24 cellular contexts compared by ENCODE assay signal in the genomic region with DNA sequence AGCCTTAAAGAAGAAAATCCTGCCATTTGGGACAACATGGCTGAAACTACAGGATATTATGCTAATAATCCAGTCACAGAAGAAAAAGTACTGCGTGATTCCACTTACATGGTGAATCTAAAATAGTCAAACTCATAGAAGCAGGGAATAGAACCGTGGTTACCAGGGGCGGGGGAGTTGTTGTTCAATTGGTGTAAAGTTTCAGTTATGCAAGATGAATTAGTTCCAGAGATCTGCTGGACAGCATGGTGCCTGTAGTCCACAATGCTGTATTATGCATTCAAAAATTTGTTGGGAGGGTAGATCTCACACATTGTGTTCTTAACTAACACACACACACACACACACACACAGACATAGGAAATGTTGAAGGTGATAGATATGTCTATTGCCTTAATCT.
"Had no signal": no experiment of that assay in that cellular context is flagged by ENCODE, and none has a peak within 500 bp of the region (broad histone marks: within the 10 kb centered on the region; RNA-seq: fewer than 3 reads in every experiment).

No MANE protein-coding gene starts in this region.

- H3K36me3 ChIP-seq: stomach, suprapubic skin, thoracic aorta, thyroid gland, tibial artery, tibial nerve, transverse colon, upper lobe of left lung, upper lobe of right lung, uterus, vagina had no signal

- H3K4me3 ChIP-seq: stomach, suprapubic skin, testis, thoracic aorta, thyroid gland, tibial artery, tibial nerve, transverse colon, upper lobe of left lung, upper lobe of right lung, uterus, vagina had no signal

- H3K27ac ChIP-seq: stomach, suprapubic skin, testis, thoracic aorta, thyroid gland, tibial artery, tibial nerve, transverse colon, upper lobe of left lung, upper lobe of right lung, uterus, vagina had no signal

- H3K4me1 ChIP-seq: stomach, suprapubic skin, testis, thyroid gland, tibial artery, tibial nerve, transverse colon, upper lobe of left lung, upper lobe of right lung, uterus, vagina had no signal

- H3K9me3 ChIP-seq: stomach, suprapubic skin, testis, thoracic aorta, thyroid gland, tibial artery, tibial nerve, transverse colon, upper lobe of left lung, upper lobe of right lung, uterus, vagina had no signal

- H3K27me3 ChIP-seq: stomach, suprapubic skin, testis, thyroid gland, tibial artery, tibial nerve, transverse colon, upper lobe of left lung, upper lobe of right lung, uterus, vagina had no signal

- DNase-seq: stimulated activated CD4-positive, alpha-beta T cell treated with anti-CD3 and anti-CD28 coated beads, Interleukin-2, amount 100 ng/mL, for 48 hours; stimulated activated CD4-positive, alpha-beta T cell treated with anti-CD3 and anti-CD28 coated beads, Interleukin-4, amount 100 ng/mL, for 1 hour; stimulated activated CD4-positive, alpha-beta T cell treated with anti-CD3 and anti-CD28 coated beads, Interleukin-4, amount 100 ng/mL, for 24 hours; stimulated activated CD4-positive, alpha-beta T cell treated with anti-CD3 and anti-CD28 coated beads, Interleukin-4, amount 100 ng/mL, for 4 hours; stimulated activated CD8-positive, alpha-beta memory T cell treated with anti-CD3 and anti-CD28 coated beads, Interleukin-4, amount 100 ng/mL, for 48 hours; stimulated activated naive B cell treated with anti-CD40 and anti-IgM and Interleukin-4, amounts not matched to agents 10 μg/mL and 1 μg/mL and 100 μg/mL, for 72 hours; stimulated activated naive CD4-positive, alpha-beta T cell; stimulated activated naive CD4-positive, alpha-beta T cell treated with Interleukin-2 at 50 U/mL for 16 hours; stimulated activated naive CD8-positive, alpha-beta T cell treated with anti-CD3 and anti-CD28 coated beads, Interleukin-15, amount 100 ng/mL, for 72 hours; stimulated activated naive CD8-positive, alpha-beta T cell treated with anti-CD3 and anti-CD28 coated beads, Interleukin-15, Interleukin-2, amounts not matched to agents 100 U/mL and 50 U/mL, for 24 hours; stomach; substantia nigra; testis; thyroid gland; tibial artery; transverse colon; trophoblast cell; upper lobe of left lung; upper lobe of right lung; uterus had no signal
